Comparison of ENCODE assay signal across 1 cellular context in genomic region chr20:34475979-34476736, GRCh38.
A peak's percentile ranks its signal among the peaks of the same experiment; 100 is the strongest.
TF ChIP-seq lines count a peak whose summit lies in the region.

No MANE protein-coding gene starts in this region.

TF ChIP-seq in HepG2, 621 proteins besides CTCF, POLR2A, EP300 and RAD21 (continued from another document and continues in another):
- TF ChIP-seq TCF12 (IDR thresholded peaks at IDR 0.05) (no peak), TCF12 (CRISPR knock-in tag; IDR thresholded peaks at IDR 0.05) (0 out of 2 replicates have a peak, but pooled peaks have one; percentile 36), DNMT3B (CRISPR knock-in tag; conservative IDR thresholded peaks at IDR 0.05) (no peak), KLF6 (CRISPR knock-in tag; IDR thresholded peaks at IDR 0.05) (no peak; the same call in 1 of the 2 replicates), KDM5A (IDR thresholded peaks at IDR 0.05; ENCODE audit: borderline replicate concordance, low read length) (no peak), ZNF343 (CRISPR knock-in tag; IDR thresholded peaks at IDR 0.05) (no peak), TERF1 (CRISPR knock-in tag; IDR thresholded peaks at IDR 0.05) (no peak), SRF (IDR thresholded peaks at IDR 0.05; ENCODE audit: low read depth, low read length) (peak; percentile 37; the same call in 1 of the 2 replicates), ZC3H4 (CRISPR knock-in tag; IDR thresholded peaks at IDR 0.05; ENCODE audit: borderline replicate concordance) (no peak), CSRNP1 (CRISPR knock-in tag; IDR thresholded peaks at IDR 0.05) (no peak), ZNF180 (CRISPR knock-in tag; IDR thresholded peaks at IDR 0.05; ENCODE audit: borderline replicate concordance, low read depth) (no peak), KDM5B (CRISPR knock-in tag; IDR thresholded peaks at IDR 0.05; ENCODE audit: borderline replicate concordance) (peak; percentile 43; the same call in 1 of the 2 replicates), ZNF747 (CRISPR knock-in tag; IDR thresholded peaks at IDR 0.05; ENCODE audit: borderline replicate concordance) (no peak), HNF1A (IDR thresholded peaks at IDR 0.05; ENCODE audit: low read depth) (no peak), HNF1A (CRISPR knock-in tag; IDR thresholded peaks at IDR 0.05; ENCODE audit: borderline replicate concordance) (no peak), CREB1 (IDR thresholded peaks at IDR 0.05) (no peak), CREB1 (CRISPR knock-in tag; IDR thresholded peaks at IDR 0.05) (no peak), ZNF124 (CRISPR knock-in tag; IDR thresholded peaks at IDR 0.05) (no peak), ZNF275 (CRISPR knock-in tag; IDR thresholded peaks at IDR 0.05; ENCODE audit: borderline replicate concordance) (no peak), ZSCAN12 (CRISPR knock-in tag; IDR thresholded peaks at IDR 0.05) (no peak), THAP8 (CRISPR knock-in tag; IDR thresholded peaks at IDR 0.05; ENCODE audit: borderline replicate concordance) (no peak), CHD4 (IDR thresholded peaks at IDR 0.05; ENCODE audit: borderline replicate concordance, low read length) (no peak), ZNF577 (CRISPR knock-in tag; IDR thresholded peaks at IDR 0.05; ENCODE audit: borderline replicate concordance, low read depth) (no peak), ZBTB40 (IDR thresholded peaks at IDR 0.05) (no peak), ZBTB40 (CRISPR knock-in tag; IDR thresholded peaks at IDR 0.05) (no peak), MIER3 (CRISPR knock-in tag; IDR thresholded peaks at IDR 0.05; ENCODE audit: borderline replicate concordance) (no peak), DBP (CRISPR knock-in tag; IDR thresholded peaks at IDR 0.05; ENCODE audit: not compliant biosample characterization) (no peak), ZNF205 (CRISPR knock-in tag; IDR thresholded peaks at IDR 0.05) (no peak), RAD51 (IDR thresholded peaks at IDR 0.05; ENCODE audit: borderline replicate concordance) (no peak), ZNF639 (CRISPR knock-in tag; conservative IDR thresholded peaks at IDR 0.05) (0 out of 2 replicates have a peak, but pooled peaks have one; percentile 20), ZNF34 (CRISPR knock-in tag; IDR thresholded peaks at IDR 0.05; ENCODE audit: borderline replicate concordance) (no peak), ZNF569 (CRISPR knock-in tag; IDR thresholded peaks at IDR 0.05; ENCODE audit: borderline replicate concordance) (no peak)
